Comparison of ENCODE assay signal across 29 cellular contexts in genomic region chr16:14146445-14146844, GRCh38.
DNase-seq lines count a peak whose midpoint lies in the region; ATAC-seq, FAIRE-seq and TF ChIP-seq lines count a peak whose summit lies in the region.
"Had no signal": no experiment of that assay in that cellular context is flagged by ENCODE, and none has a peak within 500 bp of the region (broad histone marks: within the 10 kb centered on the region; RNA-seq: fewer than 3 reads in every experiment).

No MANE protein-coding gene starts in this region.

- no peak for FAIRE-seq in RCC 7860 (lab: Jason Lieb, UNC)
- FAIRE-seq: astrocyte, keratinocyte had no signal

- no peak overlapping the region for H3K4me3 Mint-ChIP-seq in stimulated activated naive B cell treated with anti-CD40 and anti-IgM and Interleukin-4, amounts not matched to agents 10 μg/mL and 1 μg/mL and 100 μg/mL, for 72 hours
- H3K4me3 Mint-ChIP-seq: activated CD4-positive, alpha-beta memory T cell treated with anti-CD3 and anti-CD28 coated beads, Interleukin-2, amount 10 ng/mL, durations not matched to agents 7 days and 5 days; activated naive CD8-positive, alpha-beta T cell treated with anti-CD3 and anti-CD28 coated beads, Interleukin-2, amount 10 ng/mL, durations not matched to agents 7 days and 5 days; H9; naive thymus-derived CD4-positive, alpha-beta T cell; stimulated activated naive CD8-positive, alpha-beta T cell treated with anti-CD3 and anti-CD28 coated beads, Interleukin-15, amount 100 ng/mL, for 72 hours; T-helper 17 cell had no signal

- ATAC-seq in GM21786 (IDR thresholded peaks at IDR 0.05; ENCODE audit: unreplicated experiment) = peak; percentile 50
- peak; percentile 80 to 81 for ATAC-seq in stimulated activated naive B cell treated with anti-CD40 and anti-IgM and Interleukin-4, amounts not matched to agents 10 μg/mL and 1 μg/mL and 100 μg/mL, for 72 hours (replicated peaks)
- ATAC-seq: naive thymus-derived CD4-positive, alpha-beta T cell; Right ventricle myocardium inferior; SK-N-SH treated with all-trans-retinoic acid at 6 μM for 48 hours; stimulated activated naive CD8-positive, alpha-beta T cell treated with anti-CD3 and anti-CD28 coated beads, Interleukin-15, amount 100 ng/mL, for 72 hours; T-helper 17 cell had no signal

- no peak for TF ChIP-seq CTCF in GM12865 (IDR thresholded peaks at IDR 0.05; ENCODE audit: insufficient read depth, low read depth, low read length, missing control alignments)
- TF ChIP-seq CTCF in coronary artery (IDR thresholded peaks at IDR 0.05) = no peak

- peaks cover 12 to 19% of the 10 kb centered on the region in 2 donors for H3K36me3 Mint-ChIP-seq in stimulated activated naive B cell treated with anti-CD40 and anti-IgM and Interleukin-4, amounts not matched to agents 10 μg/mL and 1 μg/mL and 100 μg/mL, for 72 hours

- peak; percentile 26 for DNase-seq in GM12865 (ENCODE audit: low read depth)
- DNase-seq in coronary artery (ENCODE audit: low spot score) = no peak
- DNase-seq in stimulated activated naive B cell treated with anti-CD40 and anti-IgM and Interleukin-4, amounts not matched to agents 10 μg/mL and 1 μg/mL and 100 μg/mL, for 72 hours = peak; percentile 4
- DNase-seq in effector CD8-positive, alpha-beta T cell (lab: John Stamatoyannopoulos, UW) = no peak
- no peak for DNase-seq in RCC 7860 (ENCODE audit: low spot score)
- no peak for DNase-seq in activated CD8-positive, alpha-beta memory T cell treated with anti-CD3 and anti-CD28 coated beads, Interleukin-2, amount 50 U/mL, for 48 hours
- DNase-seq: activated CD4-positive, alpha-beta memory T cell treated with anti-CD3 and anti-CD28 coated beads, Interleukin-2, amount 10 ng/mL, durations not matched to agents 7 days and 5 days; activated CD4-positive, CD25-positive, alpha-beta regulatory T cell treated with anti-CD3 and anti-CD28 coated beads, Interleukin-2, amount 50 U/mL, for 72 hours; activated naive CD8-positive, alpha-beta T cell treated with anti-CD3 and anti-CD28 coated beads, Interleukin-2, amount 10 ng/mL, durations not matched to agents 7 days and 5 days; central memory CD4-positive, alpha-beta T cell; DMS79 treated with DMSO at 0.1 percent for 48 hours; erythroblast; H9; head of caudate nucleus; IMR-90; midbrain; naive thymus-derived CD4-positive, alpha-beta T cell; NCI-H1092 treated with DMSO at 0.1 percent for 48 hours; NCI-H187; NCI-H526 treated with DMSO at 0.1 percent for 48 hours; occipital lobe; stimulated activated naive CD8-positive, alpha-beta T cell treated with anti-CD3 and anti-CD28 coated beads, Interleukin-15, amount 100 ng/mL, for 72 hours; T-helper 17 cell had no signal

- no peaks in the 10 kb centered on the region for H3K9me3 Mint-ChIP-seq in stimulated activated naive B cell treated with anti-CD40 and anti-IgM and Interleukin-4, amounts not matched to agents 10 μg/mL and 1 μg/mL and 100 μg/mL, for 72 hours
- H3K9me3 Mint-ChIP-seq: activated CD4-positive, alpha-beta memory T cell treated with anti-CD3 and anti-CD28 coated beads, Interleukin-2, amount 10 ng/mL, durations not matched to agents 7 days and 5 days; activated naive CD8-positive, alpha-beta T cell treated with anti-CD3 and anti-CD28 coated beads, Interleukin-2, amount 10 ng/mL, durations not matched to agents 7 days and 5 days; H9; naive thymus-derived CD4-positive, alpha-beta T cell; stimulated activated naive CD8-positive, alpha-beta T cell treated with anti-CD3 and anti-CD28 coated beads, Interleukin-15, amount 100 ng/mL, for 72 hours had no signal

- no peaks in the 10 kb centered on the region for H3K27me3 Mint-ChIP-seq in stimulated activated naive B cell treated with anti-CD40 and anti-IgM and Interleukin-4, amounts not matched to agents 10 μg/mL and 1 μg/mL and 100 μg/mL, for 72 hours
- H3K27me3 Mint-ChIP-seq: activated CD4-positive, alpha-beta memory T cell treated with anti-CD3 and anti-CD28 coated beads, Interleukin-2, amount 10 ng/mL, durations not matched to agents 7 days and 5 days; activated naive CD8-positive, alpha-beta T cell treated with anti-CD3 and anti-CD28 coated beads, Interleukin-2, amount 10 ng/mL, durations not matched to agents 7 days and 5 days; naive thymus-derived CD4-positive, alpha-beta T cell; stimulated activated naive CD8-positive, alpha-beta T cell treated with anti-CD3 and anti-CD28 coated beads, Interleukin-15, amount 100 ng/mL, for 72 hours; T-helper 17 cell had no signal

- H3K4me3 ChIP-seq in GM12865 (ENCODE audit: low read depth, low read length) (no peak overlapping the region), coronary artery (peak overlapping the region; percentile 46)

- no peak overlapping the region for H3K27ac Mint-ChIP-seq in stimulated activated naive B cell treated with anti-CD40 and anti-IgM and Interleukin-4, amounts not matched to agents 10 μg/mL and 1 μg/mL and 100 μg/mL, for 72 hours
- H3K27ac Mint-ChIP-seq: activated CD4-positive, alpha-beta memory T cell treated with anti-CD3 and anti-CD28 coated beads, Interleukin-2, amount 10 ng/mL, durations not matched to agents 7 days and 5 days; activated naive CD8-positive, alpha-beta T cell treated with anti-CD3 and anti-CD28 coated beads, Interleukin-2, amount 10 ng/mL, durations not matched to agents 7 days and 5 days; naive thymus-derived CD4-positive, alpha-beta T cell; stimulated activated naive CD8-positive, alpha-beta T cell treated with anti-CD3 and anti-CD28 coated beads, Interleukin-15, amount 100 ng/mL, for 72 hours; T-helper 17 cell had no signal

- peaks cover 4 to 9% of the 10 kb centered on the region in 2 donors for H3K4me1 Mint-ChIP-seq in stimulated activated naive B cell treated with anti-CD40 and anti-IgM and Interleukin-4, amounts not matched to agents 10 μg/mL and 1 μg/mL and 100 μg/mL, for 72 hours
- H3K4me1 Mint-ChIP-seq: activated CD4-positive, alpha-beta memory T cell treated with anti-CD3 and anti-CD28 coated beads, Interleukin-2, amount 10 ng/mL, durations not matched to agents 7 days and 5 days; activated naive CD8-positive, alpha-beta T cell treated with anti-CD3 and anti-CD28 coated beads, Interleukin-2, amount 10 ng/mL, durations not matched to agents 7 days and 5 days; stimulated activated naive CD8-positive, alpha-beta T cell treated with anti-CD3 and anti-CD28 coated beads, Interleukin-15, amount 100 ng/mL, for 72 hours; T-helper 17 cell had no signal

- peak overlapping the region; percentile 38 to 60 for H3K27ac ChIP-seq in coronary artery
- H3K27ac ChIP-seq: C4-2B had no signal

Comparison
In these comparisons a context has a peak if more than half of its experiments do, and no peak if none do; other contexts are left out.
1. DNase-seq: peak in GM12865 (single experiment) and stimulated activated naive B cell treated with anti-CD40 and anti-IgM and Interleukin-4, amounts not matched to agents 10 μg/mL and 1 μg/mL and 100 μg/mL, for 72 hours (single experiment); none in coronary artery (single experiment), effector CD8-positive, alpha-beta T cell (single experiment), RCC 7860 (single experiment) and activated CD8-positive, alpha-beta memory T cell treated with anti-CD3 and anti-CD28 coated beads, Interleukin-2, amount 50 U/mL, for 48 hours (single experiment).